In the genomic region with DNA sequence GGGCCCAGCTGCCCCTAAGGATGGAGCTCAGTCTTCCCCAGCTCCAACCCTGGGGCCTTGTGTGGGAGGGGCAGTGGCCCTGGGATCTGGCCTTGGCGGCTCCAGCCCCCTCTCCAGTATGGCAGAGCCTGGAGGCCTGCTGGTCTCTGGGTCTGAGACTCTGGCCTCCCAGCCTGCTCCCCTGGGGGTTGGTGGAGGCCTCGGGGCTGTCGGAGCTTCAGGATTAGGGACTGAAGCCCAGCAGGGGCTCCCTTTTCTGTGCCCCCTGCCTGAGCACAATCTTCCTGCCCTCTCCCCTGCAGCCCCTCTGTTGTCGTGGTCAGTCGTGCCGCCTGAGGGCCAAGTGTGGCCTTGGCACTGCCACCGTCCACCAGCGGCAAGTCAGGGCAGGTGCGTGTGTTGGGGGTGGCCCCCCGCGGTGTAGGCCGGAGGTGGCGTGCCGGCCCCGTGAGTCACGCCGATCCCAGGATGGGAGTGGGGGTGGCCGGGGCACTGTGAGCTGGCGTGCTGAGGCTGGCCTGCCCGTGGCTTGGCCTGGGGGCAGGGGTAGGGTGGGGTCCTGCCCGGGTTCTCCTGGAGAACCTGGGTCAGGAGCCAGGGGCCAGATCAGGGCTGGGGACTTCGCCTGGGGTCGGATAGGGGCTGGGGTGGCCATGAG, we compare ENCODE assay signal across 12 cellular contexts. TPM values are rescaled to one million over a fixed set of nuclear protein-coding genes. Genes with fewer than 3 reads are reported as not detected.
DNase-seq lines count a peak whose midpoint lies in the region; ATAC-seq and TF ChIP-seq lines count a peak whose summit lies in the region.
"Had no signal": no experiment of that assay in that cellular context is flagged by ENCODE, and none has a peak within 500 bp of the region (broad histone marks: within the 10 kb centered on the region; RNA-seq: fewer than 3 reads in every experiment).

No MANE protein-coding gene starts in this region.

- peak overlapping the region in 9 of 10 donors; percentile 0 to 98 (median 90) for H3K27ac ChIP-seq in heart right ventricle
- no peak overlapping the region for H3K27ac ChIP-seq in brain microvascular endothelial cell

- H3K27me3 ChIP-seq in heart right ventricle (no peaks in the 10 kb centered on the region), brain microvascular endothelial cell (replicated peaks) (no peaks in the 10 kb centered on the region)
- H3K27me3 ChIP-seq: ascending aorta had no signal

- no peak for ATAC-seq in heart right ventricle
- no peak for ATAC-seq in left cardiac atrium
- no peak for ATAC-seq in stimulated activated effector memory CD8-positive, alpha-beta T cell treated with anti-CD3 and anti-CD28 coated beads, Interleukin-12 subunit alpha, Interleukin-12 subunit beta, amount 100 ng/mL, for 72 hours

- DNase-seq in heart right ventricle (no peak), left cardiac atrium (no peak), brain microvascular endothelial cell (peak; percentile 20), myocyte (ENCODE audit: low read depth) (peak; percentile 55), T-helper 1 cell (no peak), NCI-H1417 treated with DMSO at 0.1 percent for 48 hours (lab: John Stamatoyannopoulos, UW) (no peak)
- DNase-seq in activated T-helper 1 cell treated with anti-CD3 and anti-CD28 coated beads, Interleukin-12 subunit alpha, Interleukin-12 subunit beta, Interleukin-2, Interleukin-4 antibody, amounts not matched to agents 30 ng/mL and 10 ng/mL and 1 ng/mL, durations not matched to agents 14 hours and 24 hours and 36 hours (ENCODE audit: low spot score), result no peak
- DNase-seq in stimulated activated effector memory CD8-positive, alpha-beta T cell treated with anti-CD3 and anti-CD28 coated beads, Interleukin-12 subunit alpha, Interleukin-12 subunit beta, amount 100 ng/mL, for 72 hours (ENCODE audit: low spot score in 2 of 2), result no peak
- DNase-seq: RPMI8226 had no signal

- H3K9me3 ChIP-seq in heart right ventricle, result no peaks in the 10 kb centered on the region
- H3K9me3 ChIP-seq: ascending aorta had no signal

- in situ Hi-C loops in brain microvascular endothelial cell (cut with HindIII; ENCODE audit: low pct_ligation_motif_present, low sequenced_read_pairs), result no loop called here

- no peaks in the 10 kb centered on the region for H3K36me3 ChIP-seq in heart right ventricle
- H3K36me3 ChIP-seq in brain microvascular endothelial cell (replicated peaks), result no peaks in the 10 kb centered on the region
- H3K36me3 ChIP-seq: ascending aorta had no signal

- H3K4me3 Mint-ChIP-seq in activated T-helper 1 cell treated with anti-CD3 and anti-CD28 coated beads, Interleukin-12 subunit alpha, Interleukin-12 subunit beta, Interleukin-2, Interleukin-4 antibody, amounts not matched to agents 30 ng/mL and 10 ng/mL and 1 ng/mL, durations not matched to agents 14 hours and 24 hours and 36 hours, result no peak overlapping the region
- H3K4me3 Mint-ChIP-seq in stimulated activated effector memory CD8-positive, alpha-beta T cell treated with anti-CD3 and anti-CD28 coated beads, Interleukin-12 subunit alpha, Interleukin-12 subunit beta, amount 100 ng/mL, for 72 hours, result no peak overlapping the region

- intact Hi-C loops in heart right ventricle (cut with DNase I), result loop anchor here in 6 of 10 donors (2.0 to 10.0 kb wide), 5 partner anchors 32 to 55 kb away; partner anchors contain the start of gene RXRA (in 3 of the 6)
- intact Hi-C loops in left cardiac atrium (cut with DNase I), result no loop called here
- intact Hi-C loops in activated T-helper 1 cell treated with anti-CD3 and anti-CD28 coated beads, Interleukin-12 subunit alpha, Interleukin-12 subunit beta, Interleukin-2, Interleukin-4 antibody, amounts not matched to agents 30 ng/mL and 10 ng/mL and 1 ng/mL, durations not matched to agents 14 hours and 24 hours and 36 hours (cut with micrococcal nuclease), result no loop called here

- TF ChIP-seq CTCF in heart right ventricle (IDR thresholded peaks at IDR 0.05), result no peak
- TF ChIP-seq CTCF in brain microvascular endothelial cell (IDR thresholded peaks at IDR 0.05; ENCODE audit: low read depth, low read length, missing control alignments), result no peak

- 85 to 87% methylated on average over 23 of the region's 23 CpGs for WGBS in heart right ventricle, 2 donors

- H3K27ac Mint-ChIP-seq in activated T-helper 1 cell treated with anti-CD3 and anti-CD28 coated beads, Interleukin-12 subunit alpha, Interleukin-12 subunit beta, Interleukin-2, Interleukin-4 antibody, amounts not matched to agents 30 ng/mL and 10 ng/mL and 1 ng/mL, durations not matched to agents 14 hours and 24 hours and 36 hours, result no peak overlapping the region
- H3K27ac Mint-ChIP-seq in stimulated activated effector memory CD8-positive, alpha-beta T cell treated with anti-CD3 and anti-CD28 coated beads, Interleukin-12 subunit alpha, Interleukin-12 subunit beta, amount 100 ng/mL, for 72 hours, result no peak overlapping the region
- H3K27ac Mint-ChIP-seq: progenitor cell of endocrine pancreas had no signal

- H3K4me3 ChIP-seq in heart right ventricle (no peak overlapping the region), brain microvascular endothelial cell (ENCODE audit: low read depth, low read length) (no peak overlapping the region)
- H3K4me3 ChIP-seq: ascending aorta, lung had no signal

- H3K36me3 Mint-ChIP-seq in activated T-helper 1 cell treated with anti-CD3 and anti-CD28 coated beads, Interleukin-12 subunit alpha, Interleukin-12 subunit beta, Interleukin-2, Interleukin-4 antibody, amounts not matched to agents 30 ng/mL and 10 ng/mL and 1 ng/mL, durations not matched to agents 14 hours and 24 hours and 36 hours (ENCODE audit: low read depth), result no peaks in the 10 kb centered on the region
- peaks cover 5% of the 10 kb centered on the region for H3K36me3 Mint-ChIP-seq in stimulated activated effector memory CD8-positive, alpha-beta T cell treated with anti-CD3 and anti-CD28 coated beads, Interleukin-12 subunit alpha, Interleukin-12 subunit beta, amount 100 ng/mL, for 72 hours

- peaks cover 16% of the 10 kb centered on the region for H3K27me3 Mint-ChIP-seq in activated T-helper 1 cell treated with anti-CD3 and anti-CD28 coated beads, Interleukin-12 subunit alpha, Interleukin-12 subunit beta, Interleukin-2, Interleukin-4 antibody, amounts not matched to agents 30 ng/mL and 10 ng/mL and 1 ng/mL, durations not matched to agents 14 hours and 24 hours and 36 hours (ENCODE audit: insufficient read depth)
- H3K27me3 Mint-ChIP-seq: progenitor cell of endocrine pancreas had no signal

- H3K4me1 Mint-ChIP-seq in activated T-helper 1 cell treated with anti-CD3 and anti-CD28 coated beads, Interleukin-12 subunit alpha, Interleukin-12 subunit beta, Interleukin-2, Interleukin-4 antibody, amounts not matched to agents 30 ng/mL and 10 ng/mL and 1 ng/mL, durations not matched to agents 14 hours and 24 hours and 36 hours (ENCODE audit: low read depth), result peaks cover 10% of the 10 kb centered on the region
- peaks cover 49% of the 10 kb centered on the region for H3K4me1 Mint-ChIP-seq in stimulated activated effector memory CD8-positive, alpha-beta T cell treated with anti-CD3 and anti-CD28 coated beads, Interleukin-12 subunit alpha, Interleukin-12 subunit beta, amount 100 ng/mL, for 72 hours

- peaks cover 71 to 100% (median 100%) of the 10 kb centered on the region in 9 donors for H3K4me1 ChIP-seq in heart right ventricle

- H3K9me3 Mint-ChIP-seq in activated T-helper 1 cell treated with anti-CD3 and anti-CD28 coated beads, Interleukin-12 subunit alpha, Interleukin-12 subunit beta, Interleukin-2, Interleukin-4 antibody, amounts not matched to agents 30 ng/mL and 10 ng/mL and 1 ng/mL, durations not matched to agents 14 hours and 24 hours and 36 hours, result no peaks in the 10 kb centered on the region
- no peaks in the 10 kb centered on the region for H3K9me3 Mint-ChIP-seq in stimulated activated effector memory CD8-positive, alpha-beta T cell treated with anti-CD3 and anti-CD28 coated beads, Interleukin-12 subunit alpha, Interleukin-12 subunit beta, amount 100 ng/mL, for 72 hours

RNA-seq across cellular contexts. Expression of gene RXRA, which starts 53.6 kb away (rescaled TPM):
- total RNA-seq in heart right ventricle (10 to 100 TPM; 38.4 to 92.3 (median 43.6) TPM), left cardiac atrium (10 to 100 TPM; 41.6 to 67.7 TPM), myocyte (20.5 and 25.4 TPM in 2 replicates)
- polyA plus RNA-seq in heart right ventricle, result 10 to 100 TPM; 22.6 to 39.1 TPM
- polyA plus RNA-seq in myocyte (2012), result 20.8 TPM
- 0.71 and 0.91 TPM in 2 replicates for total RNA-seq in activated T-helper 1 cell treated with anti-CD3 and anti-CD28 coated beads, Interleukin-12 subunit alpha, Interleukin-12 subunit beta, Interleukin-2, Interleukin-4 antibody, amounts not matched to agents 30 ng/mL and 10 ng/mL and 1 ng/mL, durations not matched to agents 14 hours and 24 hours and 36 hours

Comparison
In these comparisons a context has a peak if more than half of its experiments do, and no peak if none do; other contexts are left out.
1. intact Hi-C loops: an anchor here in heart right ventricle (2.0 to 10.0 kb wide); none called in left cardiac atrium and activated T-helper 1 cell treated with anti-CD3 and anti-CD28 coated beads, Interleukin-12 subunit alpha, Interleukin-12 subunit beta, Interleukin-2, Interleukin-4 antibody, amounts not matched to agents 30 ng/mL and 10 ng/mL and 1 ng/mL, durations not matched to agents 14 hours and 24 hours and 36 hours.
2. DNase-seq: peak in brain microvascular endothelial cell (single experiment) and myocyte (single experiment); none in heart right ventricle (0 of 2), left cardiac atrium (single experiment), T-helper 1 cell (0 of 5), NCI-H1417 treated with DMSO at 0.1 percent for 48 hours (single experiment), activated T-helper 1 cell treated with anti-CD3 and anti-CD28 coated beads, Interleukin-12 subunit alpha, Interleukin-12 subunit beta, Interleukin-2, Interleukin-4 antibody, amounts not matched to agents 30 ng/mL and 10 ng/mL and 1 ng/mL, durations not matched to agents 14 hours and 24 hours and 36 hours (single experiment) and stimulated activated effector memory CD8-positive, alpha-beta T cell treated with anti-CD3 and anti-CD28 coated beads, Interleukin-12 subunit alpha, Interleukin-12 subunit beta, amount 100 ng/mL, for 72 hours (0 of 2).
3. RNA of gene RXRA, which starts 53.6 kb away (total RNA-seq): 41.6 to 67.7 TPM in left cardiac atrium, 38.4 to 92.3 TPM in heart right ventricle and 20.5 to 25.4 TPM in myocyte; 0.71 to 0.91 TPM in activated T-helper 1 cell treated with anti-CD3 and anti-CD28 coated beads, Interleukin-12 subunit alpha, Interleukin-12 subunit beta, Interleukin-2, Interleukin-4 antibody, amounts not matched to agents 30 ng/mL and 10 ng/mL and 1 ng/mL, durations not matched to agents 14 hours and 24 hours and 36 hours; every median in the first group is over 10 times any median in the second.